In the genomic region with DNA sequence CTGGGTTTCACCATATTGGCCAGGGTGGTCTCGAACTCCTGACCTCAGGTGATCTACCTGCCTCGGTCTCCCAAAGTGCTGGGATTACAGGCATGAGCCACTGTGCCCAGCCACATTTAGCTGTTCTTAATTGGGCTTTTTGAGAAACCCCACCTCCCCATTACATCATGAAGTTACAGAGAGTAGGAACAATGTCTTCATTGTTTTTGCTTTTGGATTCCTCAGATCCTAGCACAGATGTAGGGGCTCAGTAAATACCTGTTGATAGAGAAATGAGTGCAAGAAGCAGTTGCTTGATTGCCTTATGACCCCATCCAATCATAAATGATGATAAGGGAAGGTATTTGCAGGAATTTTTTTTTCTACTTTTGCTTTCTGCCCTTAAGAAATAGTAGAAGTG, we compare ENCODE assay signal across 1 cellular context.
A peak's percentile ranks its signal among the peaks of the same experiment; 100 is the strongest.
TF ChIP-seq lines count a peak whose summit lies in the region.

No MANE protein-coding gene starts in this region.

TF ChIP-seq in WTC11, 78 proteins besides CTCF, POLR2A, EP300 and RAD21:
- TF ChIP-seq RORB (CRISPR knock-in tag; IDR thresholded peaks at IDR 0.05), result no peak
- TF ChIP-seq GABPB1 (CRISPR knock-in tag; IDR thresholded peaks at IDR 0.05), result peak; percentile 49; the same call in 1 of the 2 replicates
